Comparison of ENCODE assay signal across 8 cellular contexts in genomic region chr16:31064882-31065461, GRCh38. TPM values are rescaled to one million over a fixed set of nuclear protein-coding genes. Genes with fewer than 3 reads are reported as not detected.
DNase-seq lines count a peak whose midpoint lies in the region; ATAC-seq and TF ChIP-seq lines count a peak whose summit lies in the region.

No MANE protein-coding gene starts in this region.

- H3K4me3 Mint-ChIP-seq in WTC11: no peak overlapping the region

- H3K9me3 ChIP-seq in HCT116 (ENCODE audit: control insufficient read depth in 1 of 2, insufficient read depth in 1 of 2, low read depth in 1 of 2, low read length in 2 of 2) (no peaks in the 10 kb centered on the region), gastroesophageal sphincter (no peaks in the 10 kb centered on the region), spleen (no peaks in the 10 kb centered on the region)

- TF ChIP-seq RAD21 in HCT116 (IDR thresholded peaks at IDR 0.05; ENCODE audit: low read depth): no peak

- ATAC-seq in HCT116 (peak; percentile 33; the same call in 1 of the 2 replicates), WTC11 (no peak), gastroesophageal sphincter (peak; percentile 91), HG03342 (IDR thresholded peaks at IDR 0.05; ENCODE audit: unreplicated experiment) (no peak), GM18502 (IDR thresholded peaks at IDR 0.05; ENCODE audit: poor library complexity, unreplicated experiment) (no peak), GM21737 (IDR thresholded peaks at IDR 0.05; ENCODE audit: unreplicated experiment) (no peak)

- H3K9me3 Mint-ChIP-seq in WTC11: no peaks in the 10 kb centered on the region

- CTCF ChIA-PET in HCT116 (lab: Charles Lee): no interaction called here
- CTCF ChIA-PET in WTC11 (lab: Charles Lee): interaction anchor here (1.8 kb wide), 1 partner anchor 80 kb away, joined by 6 read pairs; the partner anchor contains the start of gene HSD3B7

- DNase-seq in HCT116 (ENCODE audit: low read depth, low spot score) (no peak), WTC11 (ENCODE audit: low spot score) (no peak), spleen (no peak)
- DNase-seq in effector CD8-positive, alpha-beta T cell (lab: John Stamatoyannopoulos, UW): no peak

- peak overlapping the region; percentile 48 for H3K4me2 ChIP-seq in HCT116 (ENCODE audit: low read length)

- peaks cover 48% of the 10 kb centered on the region for H3K79me2 ChIP-seq in HCT116 (ENCODE audit: insufficient read depth, low read length)

- POLR2A ChIA-PET in HCT116 (lab: Charles Lee) (no interaction called here), WTC11 (lab: Charles Lee) (no interaction called here)

- RAD21 ChIA-PET in HCT116 (lab: Charles Lee; ENCODE audit: low non-redundant PET in 1 of 2, low total read pairs in 2 of 2, uncharacterized antibody in 2 of 2, unreplicated experiment in 2 of 2): no interaction called here

- peaks cover 0 to 10% of the 10 kb centered on the region in 2 experiments; a peak in 2 of 4 replicates for H3K4me1 ChIP-seq in HCT116 (ENCODE audit: control insufficient read depth in 1 of 2, insufficient read depth in 2 of 2, low read length in 2 of 2)
- H3K4me1 ChIP-seq in gastroesophageal sphincter: peaks cover 0 to 20% (median 8%) of the 10 kb centered on the region in 3 donors
- peaks cover 0 to 61% (median 23%) of the 10 kb centered on the region in 6 donors for H3K4me1 ChIP-seq in spleen

- H3K36me3 ChIP-seq in HCT116 (ENCODE audit: control insufficient read depth in 1 of 2, insufficient read depth in 2 of 2, low read length in 2 of 2) (peaks cover 2 to 19% of the 10 kb centered on the region in 2 experiments; a peak in 2 of 4 replicates), gastroesophageal sphincter (peaks cover 0 to 43% of the 10 kb centered on the region in 2 donors), spleen (peaks cover 0 to 42% (median 27%) of the 10 kb centered on the region in 6 donors)

- intact Hi-C loops in HCT116 (cut with micrococcal nuclease): no loop called here
- intact Hi-C loops in spleen (cut with DNase I; ENCODE audit: low total_unique reads): no loop called here

- H3K36me3 Mint-ChIP-seq in WTC11: peaks cover 23% of the 10 kb centered on the region

- 20 to 47% methylated on average over 2 of the region's 4 CpGs for WGBS in gastroesophageal sphincter (ENCODE audit: low coverage in 1 of 2), 2 donors
- WGBS in spleen, 5 donors: 54 to 80% (median 74%) methylated on average over 4 of the region's 4 CpGs

- TF ChIP-seq POLR2A in HCT116 (IDR thresholded peaks at IDR 0.05; ENCODE audit: borderline replicate concordance, extremely low read depth, insufficient read depth, insufficient read length) (no peak), gastroesophageal sphincter (IDR thresholded peaks at IDR 0.05) (no peak), spleen (IDR thresholded peaks at IDR 0.05) (no peak)

- no peak overlapping the region for H3K9ac ChIP-seq in HCT116 (ENCODE audit: low read length)

- no peaks in the 10 kb centered on the region for H3K27me3 ChIP-seq in HCT116 (ENCODE audit: insufficient read depth, low read length)
- H3K27me3 ChIP-seq in gastroesophageal sphincter: no peaks in the 10 kb centered on the region
- no peaks in the 10 kb centered on the region for H3K27me3 ChIP-seq in spleen (replicated peaks in 1 of 7)

- no peak for TF ChIP-seq EP300 in gastroesophageal sphincter (IDR thresholded peaks at IDR 0.05)

- no peaks in the 10 kb centered on the region for H3K4me1 Mint-ChIP-seq in WTC11

- TF ChIP-seq CTCF in HCT116 (IDR thresholded peaks at IDR 0.05 in 2 of 3, conservative IDR thresholded peaks at IDR 0.05 in 1 of 3; ENCODE audit: borderline replicate concordance in 1 of 3, insufficient read depth in 1 of 3, low read depth in 2 of 3, low read length in 2 of 3) (no peak), WTC11 (IDR thresholded peaks at IDR 0.05) (no peak), gastroesophageal sphincter (IDR thresholded peaks at IDR 0.05) (no peak), spleen (IDR thresholded peaks at IDR 0.05 in 8 of 11, conservative IDR thresholded peaks at IDR 0.05 in 3 of 11) (no peak)

- H4K20me1 ChIP-seq in HCT116 (ENCODE audit: insufficient read depth): no peaks in the 10 kb centered on the region

- no peaks in the 10 kb centered on the region for H3K27me3 Mint-ChIP-seq in WTC11 (ENCODE audit: low read depth)

- peak overlapping the region; percentile 8; the same call in 1 of the 2 replicates for H3K27ac ChIP-seq in HCT116 (ENCODE audit: low read depth, low read length)
- H3K27ac ChIP-seq in gastroesophageal sphincter: peak overlapping the region in 3 of 4 donors; percentile 63 to 78 (median 74)
- peak overlapping the region in 5 of 8 donors; percentile 28 to 68 (median 63) for H3K27ac ChIP-seq in spleen

- H2AFZ ChIP-seq in HCT116 (ENCODE audit: low read depth, low read length, poor library complexity, severe bottlenecking): no peak overlapping the region

- BruUV-seq in HCT116 (replicated peaks; lab: Mats Ljungman, UMichigan): no TSS peak

- no peaks in the 10 kb centered on the region for H3K9me2 ChIP-seq in HCT116 (ENCODE audit: insufficient read depth)

- H3K4me3 ChIP-seq in HCT116 (replicated peaks in 1 of 2; ENCODE audit: low read depth in 1 of 2, low read length in 2 of 2) (no peak overlapping the region), gastroesophageal sphincter (no peak overlapping the region), spleen (peak overlapping the region in 1 of 8 donors; percentile 50)

- peak overlapping the region; percentile 20; the same call in 1 of the 2 replicates for H3K27ac Mint-ChIP-seq in WTC11

TF ChIP-seq in HCT116, 20 proteins besides CTCF, POLR2A, EP300 and RAD21:
- TF ChIP-seq CEBPB (IDR thresholded peaks at IDR 0.05; ENCODE audit: low read depth): no peak
- TF ChIP-seq ZFX (IDR thresholded peaks at IDR 0.05): no peak
TF ChIP-seq in HCT116: peak in this region for 0.

TF ChIP-seq in WTC11, 78 proteins besides CTCF, POLR2A, EP300 and RAD21 (continues in another document):
- no peak for TF ChIP-seq ERG (CRISPR knock-in tag; IDR thresholded peaks at IDR 0.05)

RNA-seq across cellular contexts. Expression of gene ZNF668, which starts 9.1 kb away (rescaled TPM):
- total RNA-seq in HCT116 (2021; ENCODE audit: unreplicated experiment) (16.8 TPM), WTC11 (2021) (13.5 to 17.3 TPM (median 16.6 TPM) in 3 replicates), gastroesophageal sphincter (10 to 100 TPM in 3 of 4 donors, 1 to 10 TPM in 1; 8.6 to 22.5 (median 12.6) TPM), spleen (10 to 100 TPM in 3 of 7 donors, 1 to 10 TPM in 4; 8.9 to 12.5 (median 9.2) TPM)
- polyA plus RNA-seq in HCT116 (2012): 9.2 and 11.5 TPM in 2 replicates
- polyA plus RNA-seq in spleen: 1 to 10 TPM; 6.2 to 9.8 (median 6.4) TPM

RNA-seq across cellular contexts. Expression of gene ZNF646, which starts 9.2 kb away (rescaled TPM):
- total RNA-seq in HCT116 (2021; ENCODE audit: unreplicated experiment): 17.7 TPM
- 10.3 and 11.0 TPM in 2 replicates for polyA plus RNA-seq in HCT116 (2012)
- 26.7 to 29.3 TPM (median 29.1 TPM) in 3 replicates for total RNA-seq in WTC11 (2021)
- 10 to 100 TPM; 10.9 to 16.9 (median 13.6) TPM for total RNA-seq in gastroesophageal sphincter
- 10 to 100 TPM; 20.2 to 28.4 (median 25.6) TPM for total RNA-seq in spleen
- 10 to 100 TPM in 1 of 3 donors, 1 to 10 TPM in 2; 3.2 to 11.8 (median 3.3) TPM for polyA plus RNA-seq in spleen

RNA-seq across cellular contexts. Expression of gene PRSS53, which starts 23.8 kb away (rescaled TPM):
- total RNA-seq in HCT116 (2021; ENCODE audit: unreplicated experiment) (11.6 TPM), WTC11 (2021) (2.5 to 4.9 TPM (median 4.1 TPM) in 3 replicates), gastroesophageal sphincter (1 to 10 TPM in 3 of 4 donors, under 1 TPM in 1; 0.25 to 4.4 (median 2.6) TPM), spleen (1 to 10 TPM; 2.3 to 6.0 (median 2.8) TPM)
- polyA plus RNA-seq in HCT116 (2012): 5.4 and 5.7 TPM in 2 replicates
- polyA plus RNA-seq in spleen: 1 to 10 TPM; 1.6 to 2.6 (median 1.9) TPM

RNA-seq across cellular contexts. Expression of gene VKORC1, which starts 29.6 kb away (rescaled TPM):
- total RNA-seq in HCT116 (2021; ENCODE audit: unreplicated experiment) (83.8 TPM), WTC11 (2021) (85.7 to 114 TPM (median 110 TPM) in 3 replicates), gastroesophageal sphincter (100 to 1,000 TPM in 3 of 4 donors, 10 to 100 TPM in 1; 93.6 to 119 (median 107) TPM), spleen (10 to 100 TPM; 33.4 to 74.2 (median 48.2) TPM)
- polyA plus RNA-seq in HCT116 (2012): 195 and 218 TPM in 2 replicates
- polyA plus RNA-seq in spleen: 10 to 100 TPM; 23.5 to 56.6 (median 55.1) TPM

RNA-seq across cellular contexts. Expression of gene STX4, which starts 31.6 kb away (rescaled TPM):
- total RNA-seq in HCT116 (2021; ENCODE audit: unreplicated experiment) (26.0 TPM), WTC11 (2021) (31.3 to 38.4 TPM (median 32.5 TPM) in 3 replicates), gastroesophageal sphincter (10 to 100 TPM; 32.2 to 40.6 (median 37.2) TPM), spleen (100 to 1,000 TPM in 2 of 7 donors, 10 to 100 TPM in 5; 54.0 to 118 (median 75.7) TPM)
- 27.7 TPM in 2 replicates for polyA plus RNA-seq in HCT116 (2012)
- polyA plus RNA-seq in spleen: 100 to 1,000 TPM in 2 of 3 donors, 10 to 100 TPM in 1; 55.3 to 135 (median 131) TPM

Comparison
In these comparisons a context has a peak if more than half of its experiments do, and no peak if none do; other contexts are left out.
1. ATAC-seq: peak in HCT116 (single experiment) and gastroesophageal sphincter (single experiment); none in WTC11 (single experiment), HG03342 (single experiment), GM18502 (single experiment) and GM21737 (single experiment).
2. H3K27ac ChIP-seq: peak in every context shown above with its lines; median percentile 74 in gastroesophageal sphincter; 63 in spleen; 8 in HCT116.